ENCODE assay signal across 8 cellular contexts in the genomic region with DNA sequence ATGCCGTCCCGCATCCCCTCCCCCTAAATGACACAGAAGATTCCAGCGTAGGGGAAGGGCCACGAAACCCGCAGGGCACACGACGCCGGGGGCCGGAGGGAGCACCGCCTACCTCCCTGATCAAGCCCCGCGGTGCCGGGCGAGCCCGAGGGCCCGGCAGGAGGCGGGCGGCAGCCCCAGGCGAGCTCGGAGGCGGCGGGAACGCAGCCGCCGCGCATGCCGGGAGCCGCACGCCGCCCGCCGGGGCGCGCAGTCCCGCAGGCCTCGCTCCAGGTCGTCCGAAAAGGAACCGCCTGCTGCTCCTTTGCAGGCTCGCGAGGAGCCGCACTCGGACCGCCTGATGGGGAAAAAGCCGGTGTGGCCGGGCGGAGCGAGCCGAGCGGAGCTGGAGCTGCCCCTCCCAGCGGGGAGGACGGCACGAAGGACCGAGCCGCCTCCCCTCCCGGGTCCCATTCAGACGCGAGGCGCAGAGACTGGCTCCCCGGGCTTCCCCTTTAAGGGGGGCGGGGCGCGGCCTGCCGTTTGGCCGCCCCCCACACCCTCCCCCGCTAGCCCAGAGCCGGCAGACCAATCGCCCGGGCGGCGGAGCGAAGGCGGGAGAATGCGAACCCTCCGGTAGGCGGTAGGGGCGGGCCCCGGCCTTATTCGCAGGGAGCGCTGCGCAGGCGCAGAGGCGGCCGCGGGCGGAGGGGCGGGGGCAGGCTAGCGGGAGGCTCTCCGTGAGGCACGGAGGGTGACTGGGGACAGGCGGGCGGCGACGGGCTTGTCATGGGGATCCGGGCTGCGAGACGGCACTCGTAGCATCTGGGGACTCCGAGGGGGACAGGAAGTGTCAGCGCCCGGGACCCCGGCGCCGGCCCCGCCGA. TPM values are rescaled to one million over a fixed set of nuclear protein-coding genes. Genes with fewer than 3 reads are reported as not detected.
DNase-seq lines count a peak whose midpoint lies in the region; FAIRE-seq and TF ChIP-seq lines count a peak whose summit lies in the region.

No MANE protein-coding gene starts in this region.

- H3K27me3 ChIP-seq in HAP-1 (ENCODE audit: low read depth) (no peaks in the 10 kb centered on the region), MG63 (no peaks in the 10 kb centered on the region), neuron (ENCODE audit: insufficient read depth, low read length) (no peaks in the 10 kb centered on the region), subcutaneous abdominal adipose tissue (ENCODE audit: control insufficient read depth in 5 of 5, insufficient read depth in 4 of 5, low read length in 5 of 5) (no peaks in the 10 kb centered on the region)

- DNase-seq in HAP-1 (ENCODE audit: low spot score in 2 of 2), result peak; percentile 97 to 99
- peak; percentile 96 for DNase-seq in MG63
- DNase-seq in SHP77 treated with DMSO at 0.1 percent for 48 hours (lab: John Stamatoyannopoulos, UW), result peak; percentile 84
- peak; percentile 99 for DNase-seq in activated gamma-delta T cell treated with anti-CD3 and anti-CD28 coated beads, Interleukin-2, amount 50 U/mL, for 16 hours (ENCODE audit: low read depth)
- peak; percentile 98 to 100 for DNase-seq in foreskin fibroblast

- H2AFZ ChIP-seq in neuron (ENCODE audit: low read depth, low read length), result peak overlapping the region; percentile 98

- FAIRE-seq in G401.6 (lab: Jason Lieb, UNC), result peak; percentile 94

- H3K9ac ChIP-seq in subcutaneous abdominal adipose tissue (ENCODE audit: low read length in 5 of 5), result peak overlapping the region; percentile 3 to 94 (median 91)

- peaks cover 4% of the 10 kb centered on the region; the same call in 1 of the 2 replicates for H3K4me1 ChIP-seq in HAP-1
- peaks cover 21% of the 10 kb centered on the region for H3K4me1 ChIP-seq in neuron (ENCODE audit: insufficient read depth, low read length)
- peaks cover 2 to 39% (median 29%) of the 10 kb centered on the region in 5 donors for H3K4me1 ChIP-seq in subcutaneous abdominal adipose tissue (ENCODE audit: control insufficient read depth in 5 of 5, insufficient read depth in 5 of 5, low read length in 5 of 5)

- in situ Hi-C loops in HAP-1 (cut with MboI; ENCODE audit: low sequenced_read_pairs), result no loop called here

- no peak for TF ChIP-seq CTCF in foreskin fibroblast (IDR thresholded peaks at IDR 0.05; ENCODE audit: low read depth, low read length)

- no peaks in the 10 kb centered on the region for H3K9me3 ChIP-seq in HAP-1
- H3K9me3 ChIP-seq in MG63, result no peaks in the 10 kb centered on the region
- no peaks in the 10 kb centered on the region for H3K9me3 ChIP-seq in neuron (ENCODE audit: low read length)
- H3K9me3 ChIP-seq in subcutaneous abdominal adipose tissue (ENCODE audit: control insufficient read depth in 5 of 5, low read length in 5 of 5), result no peaks in the 10 kb centered on the region

- H3K4me3 ChIP-seq in HAP-1 (peak overlapping the region; percentile 94), MG63 (peak overlapping the region; percentile 90), foreskin fibroblast (ENCODE audit: low read depth in 1 of 2, low read length in 2 of 2) (peak overlapping the region; percentile 93 to 97), neuron (ENCODE audit: low read length) (peak overlapping the region; percentile 95), subcutaneous abdominal adipose tissue (ENCODE audit: low read depth in 1 of 5, low read length in 5 of 5) (peak overlapping the region; percentile 84 to 99 (median 95))

- H3K27ac ChIP-seq in subcutaneous abdominal adipose tissue (ENCODE audit: low read depth, low read length), result peak overlapping the region; percentile 79

- H3K36me3 ChIP-seq in HAP-1 (replicated peaks), result no peaks in the 10 kb centered on the region
- H3K36me3 ChIP-seq in MG63, result no peaks in the 10 kb centered on the region
- no peaks in the 10 kb centered on the region for H3K36me3 ChIP-seq in neuron (ENCODE audit: insufficient read depth, low read length)
- H3K36me3 ChIP-seq in subcutaneous abdominal adipose tissue (ENCODE audit: control insufficient read depth in 5 of 5, insufficient read depth in 5 of 5, low read length in 5 of 5), result no peaks in the 10 kb centered on the region

RNA-seq across cellular contexts. Expression of gene ING2, which starts 0.6 kb away (rescaled TPM):
- 8.0 and 20.0 TPM in 2 replicates for total RNA-seq in MG63 (2014; rRNA removed; shearing (Covaris generic); ENCODE audit: low replicate concordance)

RNA-seq across cellular contexts. Expression of gene CDKN2AIP, which starts 59.9 kb away (rescaled TPM):
- total RNA-seq in MG63 (2014; rRNA removed; shearing (Covaris generic); ENCODE audit: low replicate concordance), result 14.4 and 15.1 TPM in 2 replicates

Comparison
In these comparisons a context has a peak if more than half of its experiments do, and no peak if none do; other contexts are left out.
1. Peak in every context shown above with its lines: DNase-seq, H3K4me3 ChIP-seq and H3K27ac ChIP-seq.